In the genomic region with DNA sequence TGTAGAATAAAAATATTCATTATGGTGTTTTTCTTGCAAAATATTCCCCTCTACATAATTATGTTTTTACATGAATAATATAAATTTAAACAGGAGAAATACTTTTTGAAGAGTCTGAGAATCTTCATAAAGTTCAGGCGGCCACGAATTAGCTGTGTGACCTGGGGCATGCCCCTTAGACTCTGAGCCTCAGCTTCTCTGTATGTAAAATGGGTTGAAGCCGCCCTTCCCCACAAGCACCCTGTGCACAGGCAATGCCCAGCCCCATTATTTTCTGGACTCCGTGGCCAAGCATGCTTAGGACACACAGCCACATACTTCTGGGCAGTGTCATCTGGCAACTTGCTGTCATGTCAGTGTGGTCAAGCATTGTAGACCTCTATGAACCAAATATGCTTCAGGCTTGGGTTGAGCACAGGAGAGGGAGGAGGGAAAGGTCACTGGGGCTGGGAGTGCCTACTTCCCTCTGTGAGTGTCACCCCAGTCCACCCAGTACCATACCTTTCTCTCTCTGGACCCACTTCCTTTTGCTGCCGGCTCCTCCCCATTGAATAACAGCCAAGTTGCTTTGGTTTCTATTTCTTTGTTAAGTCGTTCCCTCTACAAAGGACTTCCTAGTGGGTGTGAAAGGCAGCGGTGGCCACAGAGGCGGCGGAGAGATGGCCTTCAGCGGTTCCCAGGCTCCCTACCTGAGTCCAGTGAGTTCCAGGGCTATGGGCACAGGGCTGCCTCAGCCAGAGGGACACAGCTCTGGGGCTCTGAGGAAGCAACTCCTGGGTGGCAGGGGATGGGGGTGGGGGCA, we compare ENCODE assay signal across 9 cellular contexts. TPM values are rescaled to one million over a fixed set of nuclear protein-coding genes. Genes with fewer than 3 reads are reported as not detected.
DNase-seq lines count a peak whose midpoint lies in the region; ATAC-seq and TF ChIP-seq lines count a peak whose summit lies in the region.
"Had no signal": no experiment of that assay in that cellular context is flagged by ENCODE, and none has a peak within 500 bp of the region (broad histone marks: within the 10 kb centered on the region; RNA-seq: fewer than 3 reads in every experiment).

A gene (plus strand): TSS at position 582 of the 802 bp plus-strand sequence. CDS start 78 bp downstream, at position 660.

- TF ChIP-seq CTCF in natural killer cell (IDR thresholded peaks at IDR 0.05) (no peak), MM.1S (IDR thresholded peaks at IDR 0.05; ENCODE audit: low read length) (no peak)

- H3K4me2 ChIP-seq in MM.1S (ENCODE audit: low read depth, low read length), result no peak within 1 kb of the TSS

- H3K27ac Mint-ChIP-seq in natural killer cell, result peak within 1 kb of the TSS; percentile 77 to 91

- H4K20me1 ChIP-seq in MM.1S (ENCODE audit: insufficient read depth, low read length), result no peaks in the 10 kb centered on the region

- H3K4me1 Mint-ChIP-seq in natural killer cell, result peaks cover 48 to 58% of the 10 kb centered on the region in 2 donors

- intact Hi-C loops in T-helper 1 cell treated with Interleukin-12 subunit alpha and Interleukin-12 subunit beta and Interleukin-4 antibody, amounts not matched to agents 30 ng/mL and 1 ng/mL, for 36 hours (cut with micrococcal nuclease), result loop anchor here (2.0 to 5.0 kb wide), 2 partner anchors 20 to 334 kb away; no protein-coding TSS in a partner anchor
- intact Hi-C loops in natural killer cell (cut with micrococcal nuclease), result no loop called here

- ATAC-seq in HG03025 (IDR thresholded peaks at IDR 0.05; ENCODE audit: low FRiP score, unreplicated experiment), result peak; percentile 52
- ATAC-seq in natural killer cell, result peak; percentile 82 to 83 (median 82)
- ATAC-seq in GM21737 (IDR thresholded peaks at IDR 0.05; ENCODE audit: unreplicated experiment), result no peak

- H3K4me3 ChIP-seq in MM.1S (ENCODE audit: low read length), result no peak within 1 kb of the TSS

- H3K27ac ChIP-seq in MM.1S (ENCODE audit: low read length), result no peak within 1 kb of the TSS
- H3K27ac ChIP-seq: 22Rv1 had no signal

- H3K27me3 Mint-ChIP-seq in natural killer cell (ENCODE audit: low read depth in 2 of 2), result no peaks in the 10 kb centered on the region

- H3K9ac ChIP-seq in MM.1S (ENCODE audit: low read length), result no peak within 1 kb of the TSS

- peak within 1 kb of the TSS; percentile 95 for H3K4me3 Mint-ChIP-seq in natural killer cell

- H3K9me3 ChIP-seq in MM.1S (replicated peaks; ENCODE audit: insufficient read depth, low read length), result no peaks in the 10 kb centered on the region

- H3K36me3 Mint-ChIP-seq in natural killer cell, result no peaks in the 10 kb centered on the region

- no peaks in the 10 kb centered on the region for H3K79me2 ChIP-seq in MM.1S (ENCODE audit: low read length)

- no peaks in the 10 kb centered on the region for H3K27me3 ChIP-seq in MM.1S (replicated peaks; ENCODE audit: insufficient read depth, low read length)

- no peaks in the 10 kb centered on the region for H3K9me2 ChIP-seq in MM.1S (replicated peaks; ENCODE audit: insufficient read depth, low read length)

- no peaks in the 10 kb centered on the region for H3F3A ChIP-seq in MM.1S (ENCODE audit: insufficient read depth, low read length)

- no peak within 1 kb of the TSS for H2AFZ ChIP-seq in MM.1S (ENCODE audit: low read length)

- DNase-seq in DMS53 (lab: John Stamatoyannopoulos, UW) (peak; percentile 54), DMS53 treated with DMSO at 0.1 percent for 48 hours (lab: John Stamatoyannopoulos, UW; ENCODE audit: unreplicated experiment) (no peak), dermis blood vessel endothelial cell (peak; percentile 37), natural killer cell (no peak), MM.1S (no peak)

- H3K4me1 ChIP-seq in MM.1S (ENCODE audit: low read length), result no peaks in the 10 kb centered on the region

- no peaks in the 10 kb centered on the region for H3K9me3 Mint-ChIP-seq in natural killer cell

- H3K36me3 ChIP-seq in MM.1S (replicated peaks; ENCODE audit: insufficient read depth, low read length), result no peaks in the 10 kb centered on the region

RNA-seq across cellular contexts. Expression of the gene that starts here (rescaled TPM):
- total RNA-seq in T-helper 1 cell treated with Interleukin-12 subunit alpha and Interleukin-12 subunit beta and Interleukin-4 antibody, amounts not matched to agents 30 ng/mL and 1 ng/mL, for 36 hours, result 141 and 145 TPM in 2 replicates
- 41.5 and 47.3 TPM in 2 replicates for total RNA-seq in dermis blood vessel endothelial cell
- total RNA-seq in natural killer cell, result 100 to 1,000 TPM in 2 of 3 donors, 10 to 100 TPM in 1; 83.4 to 142 (median 102) TPM

Comparison
In these comparisons a context has a peak if more than half of its experiments do, and no peak if none do; other contexts are left out.
1. DNase-seq: peak in DMS53 (single experiment) and dermis blood vessel endothelial cell (single experiment); none in DMS53 treated with DMSO at 0.1 percent for 48 hours (single experiment), natural killer cell (single experiment) and MM.1S (single experiment).